ENCODE assay signal across 8 cellular contexts in the genomic region with DNA sequence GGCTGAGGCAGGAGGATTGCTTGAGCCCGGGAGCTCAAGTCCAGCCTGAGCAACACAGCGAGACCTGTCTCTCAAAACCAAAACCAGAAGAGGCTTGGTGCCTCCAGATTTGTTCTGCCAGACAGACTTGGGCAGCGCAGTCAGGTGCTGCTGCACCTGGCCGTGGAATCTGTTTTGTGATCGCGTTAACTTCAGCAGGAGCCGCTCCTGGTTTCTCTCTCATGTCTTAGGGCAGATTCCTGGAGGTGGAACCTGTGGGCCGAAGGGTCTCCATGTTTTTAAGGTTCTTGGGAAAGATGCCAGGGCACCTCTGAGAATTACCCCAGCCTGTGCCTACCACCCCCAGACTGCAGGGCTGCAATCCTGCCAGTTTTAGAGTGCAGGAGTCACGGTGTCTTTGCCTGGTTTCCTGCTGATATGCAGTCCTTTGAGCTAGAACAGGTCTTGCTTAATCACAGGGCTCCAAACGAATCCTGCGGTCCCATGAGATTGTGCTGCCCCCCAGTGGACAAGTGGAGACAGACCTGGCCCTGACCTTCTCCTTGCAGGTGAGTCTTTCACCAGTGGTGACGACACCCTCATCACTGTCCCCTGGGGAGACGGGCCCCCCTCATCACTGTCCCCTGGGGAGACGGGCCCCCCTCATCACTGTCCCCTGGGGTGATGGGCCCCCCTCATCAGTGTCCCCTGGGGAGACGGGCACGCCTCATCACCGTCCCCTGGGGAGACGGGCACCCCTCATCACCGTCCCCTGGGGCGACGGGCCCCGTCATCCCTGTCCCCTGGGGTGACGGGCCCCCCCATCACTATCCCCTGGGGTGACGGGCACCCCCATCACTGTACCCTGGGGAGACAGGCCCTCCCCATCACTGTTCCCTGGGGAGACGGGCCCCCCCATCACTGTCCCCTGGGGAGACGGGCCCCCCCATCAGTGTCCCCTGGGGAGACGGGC. TPM values are rescaled to one million over a fixed set of nuclear protein-coding genes. Genes with fewer than 3 reads are reported as not detected.
A peak's percentile ranks its signal among the peaks of the same experiment; 100 is the strongest.
DNase-seq lines count a peak whose midpoint lies in the region; ATAC-seq, FAIRE-seq and TF ChIP-seq lines count a peak whose summit lies in the region.

No MANE protein-coding gene starts in this region.

- ATAC-seq in GM19452 (IDR thresholded peaks at IDR 0.05; ENCODE audit: unreplicated experiment) = peak; percentile 72
- peak; percentile 87 for ATAC-seq in thoracic aorta (ENCODE audit: insufficient number of reproducible peaks, low FRiP score, low read depth)

- H4K20me1 ChIP-seq in osteoblast (ENCODE audit: insufficient read depth, low read length) = peaks cover 9% of the 10 kb centered on the region

- H3K4me3 ChIP-seq in SJCRH30 (no peak overlapping the region), osteoblast (ENCODE audit: insufficient read depth, low read length) (no peak overlapping the region), thoracic aorta (no peak overlapping the region)

- H3K27me3 ChIP-seq in SJCRH30 (no peaks in the 10 kb centered on the region), osteoblast (ENCODE audit: insufficient read depth, low read length) (no peaks in the 10 kb centered on the region), thoracic aorta (replicated peaks; ENCODE audit: insufficient read depth) (no peaks in the 10 kb centered on the region)

- peak; percentile 84 for TF ChIP-seq CTCF in osteoblast (IDR thresholded peaks at IDR 0.05; ENCODE audit: extremely low read depth, low read depth, low read length)
- TF ChIP-seq CTCF in thoracic aorta (IDR thresholded peaks at IDR 0.05) = peak; percentile 83

- H3K27ac ChIP-seq in SJCRH30 = no peak overlapping the region; the same call in 1 of the 2 replicates
- no peak overlapping the region for H3K27ac ChIP-seq in osteoblast (ENCODE audit: low read depth, low read length)
- H3K27ac ChIP-seq in thoracic aorta = no peak overlapping the region

- peaks cover 21% of the 10 kb centered on the region for H3K4me1 ChIP-seq in SJCRH30
- H3K4me1 ChIP-seq in osteoblast (ENCODE audit: insufficient read depth, low read length) = peaks cover 2% of the 10 kb centered on the region
- H3K4me1 ChIP-seq in thoracic aorta (ENCODE audit: control insufficient read depth in 1 of 2, low read depth in 2 of 2) = no peaks in the 10 kb centered on the region

- no peak for FAIRE-seq in frontal cortex (lab: Jason Lieb, UNC)

- H3K79me2 ChIP-seq in osteoblast (ENCODE audit: insufficient read depth, low read length) = peaks cover 2% of the 10 kb centered on the region

- H3K9me3 ChIP-seq in SJCRH30 (replicated peaks) (no peaks in the 10 kb centered on the region), osteoblast (ENCODE audit: low read depth, low read length) (no peaks in the 10 kb centered on the region), thoracic aorta (no peaks in the 10 kb centered on the region)

- H3K36me3 ChIP-seq in SJCRH30 (no peaks in the 10 kb centered on the region), osteoblast (ENCODE audit: insufficient read depth, low read length) (no peaks in the 10 kb centered on the region), thoracic aorta (peaks cover 12% of the 10 kb centered on the region)

- H3K4me2 ChIP-seq in osteoblast (ENCODE audit: insufficient read depth, low read length) = no peak overlapping the region

- DNase-seq in AG20443 (ENCODE audit: low spot score) (peak; percentile 93), NAMALWA (ENCODE audit: low spot score) (peak; percentile 92), SJCRH30 (peak; percentile 86 to 96), frontal cortex (ENCODE audit: low spot score in 2 of 2) (peak; percentile 88 to 94), osteoblast (ENCODE audit: insufficient read length, low spot score, missing footprints) (peak; percentile 99), thoracic aorta (ENCODE audit: low spot score) (no peak)
- DNase-seq in activated effector memory CD4-positive, alpha-beta T cell treated with anti-CD3 and anti-CD28 coated beads, Interleukin-2, amount 50 U/mL, for 16 hours = peak; percentile 94

- no peak overlapping the region for H2AFZ ChIP-seq in osteoblast (ENCODE audit: low read length)

RNA-seq across cellular contexts. Expression of gene PACS2, which starts 37.6 kb away (rescaled TPM):
- 33.4 and 43.4 TPM in 2 replicates for total RNA-seq in SJCRH30 (2014; rRNA removed; shearing (Covaris generic))
- 73.0 TPM for total RNA-seq in frontal cortex
- total RNA-seq in osteoblast = 81.1 and 81.3 TPM in 2 replicates
- total RNA-seq in thoracic aorta = 100 to 1,000 TPM in 1 of 2 donors, 10 to 100 TPM in 1; 80.4 to 125 TPM

RNA-seq across cellular contexts. Expression of gene TEX22, which starts 46.1 kb away (rescaled TPM):
- total RNA-seq in SJCRH30 (2014; rRNA removed; shearing (Covaris generic)) = 0.06 and 0.20 TPM in 2 replicates
- total RNA-seq in frontal cortex (0.41 TPM), osteoblast (under 0.01 and 0.29 TPM in 2 replicates), thoracic aorta (not detected)

RNA-seq across cellular contexts. Expression of gene BRF1, which starts 51.4 kb away (rescaled TPM):
- total RNA-seq in SJCRH30 (2014; rRNA removed; shearing (Covaris generic)) = 29.3 and 31.4 TPM in 2 replicates
- total RNA-seq in frontal cortex (60.7 TPM), osteoblast (33.6 and 34.4 TPM in 2 replicates), thoracic aorta (10 to 100 TPM; 49.4 to 80.5 TPM)
